1 cellular context compared by ENCODE assay signal in the genomic region with DNA sequence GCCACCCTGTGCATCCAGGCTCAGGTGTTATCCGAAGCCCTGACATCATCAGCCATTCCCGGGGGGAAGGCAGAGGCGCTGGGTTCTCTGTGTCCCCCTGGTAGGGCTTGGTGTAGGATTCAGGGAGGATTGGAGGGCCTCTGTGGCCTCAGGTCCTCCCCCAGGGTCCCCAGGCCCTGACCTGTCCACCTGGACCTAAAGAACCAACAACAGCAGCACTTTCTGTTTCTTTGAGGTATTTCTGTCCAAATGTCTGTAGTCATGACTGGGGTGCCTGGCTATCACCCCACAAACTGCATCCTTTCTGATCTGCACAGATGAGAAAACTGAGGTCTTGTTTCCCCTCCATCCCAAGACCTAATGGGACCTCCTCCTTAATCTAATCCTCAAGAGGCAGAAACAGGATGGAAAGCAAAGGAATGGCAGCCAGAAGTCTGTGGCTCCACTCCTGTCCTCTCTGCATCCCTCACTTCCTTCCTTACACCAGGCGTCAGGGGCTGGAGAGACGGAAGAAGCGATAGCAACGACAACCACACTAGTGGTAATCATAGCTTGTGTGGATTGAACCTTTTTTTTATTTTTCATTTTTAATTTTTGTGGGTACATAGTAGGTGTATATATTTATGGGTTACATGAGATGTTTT.
TF ChIP-seq lines count a peak whose summit lies in the region.

No MANE protein-coding gene starts in this region.

TF ChIP-seq in GM12878, 131 proteins besides CTCF, POLR2A, EP300 and RAD21 (continues in another document):
- TF ChIP-seq, protein P1, sequence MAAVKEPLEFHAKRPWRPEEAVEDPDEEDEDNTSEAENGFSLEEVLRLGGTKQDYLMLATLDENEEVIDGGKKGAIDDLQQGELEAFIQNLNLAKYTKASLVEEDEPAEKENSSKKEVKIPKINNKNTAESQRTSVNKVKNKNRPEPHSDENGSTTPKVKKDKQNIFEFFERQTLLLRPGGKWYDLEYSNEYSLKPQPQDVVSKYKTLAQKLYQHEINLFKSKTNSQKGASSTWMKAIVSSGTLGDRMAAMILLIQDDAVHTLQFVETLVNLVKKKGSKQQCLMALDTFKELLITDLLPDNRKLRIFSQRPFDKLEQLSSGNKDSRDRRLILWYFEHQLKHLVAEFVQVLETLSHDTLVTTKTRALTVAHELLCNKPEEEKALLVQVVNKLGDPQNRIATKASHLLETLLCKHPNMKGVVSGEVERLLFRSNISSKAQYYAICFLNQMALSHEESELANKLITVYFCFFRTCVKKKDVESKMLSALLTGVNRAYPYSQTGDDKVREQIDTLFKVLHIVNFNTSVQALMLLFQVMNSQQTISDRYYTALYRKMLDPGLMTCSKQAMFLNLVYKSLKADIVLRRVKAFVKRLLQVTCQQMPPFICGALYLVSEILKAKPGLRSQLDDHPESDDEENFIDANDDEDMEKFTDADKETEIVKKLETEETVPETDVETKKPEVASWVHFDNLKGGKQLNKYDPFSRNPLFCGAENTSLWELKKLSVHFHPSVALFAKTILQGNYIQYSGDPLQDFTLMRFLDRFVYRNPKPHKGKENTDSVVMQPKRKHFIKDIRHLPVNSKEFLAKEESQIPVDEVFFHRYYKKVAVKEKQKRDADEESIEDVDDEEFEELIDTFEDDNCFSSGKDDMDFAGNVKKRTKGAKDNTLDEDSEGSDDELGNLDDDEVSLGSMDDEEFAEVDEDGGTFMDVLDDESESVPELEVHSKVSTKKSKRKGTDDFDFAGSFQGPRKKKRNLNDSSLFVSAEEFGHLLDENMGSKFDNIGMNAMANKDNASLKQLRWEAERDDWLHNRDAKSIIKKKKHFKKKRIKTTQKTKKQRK (IDR thresholded peaks at IDR 0.05; ENCODE audit: low read depth, low read length) = no peak
- TF ChIP-seq TBL1XR1 (IDR thresholded peaks at IDR 0.05; ENCODE audit: low read depth, low read length) (no peak), PAX8 (IDR thresholded peaks at IDR 0.05) (no peak), BRCA1 (IDR thresholded peaks at IDR 0.05; ENCODE audit: low read depth, low read length) (no peak), NFXL1 (IDR thresholded peaks at IDR 0.05; ENCODE audit: borderline replicate concordance) (no peak), IKZF1 (conservative IDR thresholded peaks at IDR 0.05) (peak; percentile 7; the same call in 1 of the 2 replicates), TCF12 (IDR thresholded peaks at IDR 0.05; ENCODE audit: low read depth, low read length) (no peak), NR2F1 (conservative IDR thresholded peaks at IDR 0.05) (0 out of 2 replicates have a peak, but pooled peaks have one; percentile 2), ZNF217 (IDR thresholded peaks at IDR 0.05) (no peak), TARDBP (IDR thresholded peaks at IDR 0.05; ENCODE audit: borderline replicate concordance) (no peak), MTA2 (IDR thresholded peaks at IDR 0.05; ENCODE audit: low read depth) (no peak), MEF2B (IDR thresholded peaks at IDR 0.05; ENCODE audit: partially characterized antibody, poor library complexity, severe bottlenecking) (peak; percentile 5), BMI1 (IDR thresholded peaks at IDR 0.05; ENCODE audit: borderline replicate concordance) (no peak), BCL11A (IDR thresholded peaks at IDR 0.05; ENCODE audit: low read depth, low read length) (0 out of 2 replicates have a peak, but pooled peaks have one; percentile 1), SMAD5 (IDR thresholded peaks at IDR 0.05; ENCODE audit: low read depth) (no peak), IRF5 (IDR thresholded peaks at IDR 0.05; ENCODE audit: borderline replicate concordance) (no peak), HSF1 (IDR thresholded peaks at IDR 0.05; ENCODE audit: low read depth, low read length) (no peak), POU2F2 (IDR thresholded peaks at IDR 0.05; ENCODE audit: borderline replicate concordance, low read depth, low read length) (no peak), NKRF (conservative IDR thresholded peaks at IDR 0.05) (no peak), WRNIP1 (IDR thresholded peaks at IDR 0.05; ENCODE audit: borderline replicate concordance, low read depth, low read length) (0 out of 2 replicates have a peak, but pooled peaks have one; percentile 74), NFYA (IDR thresholded peaks at IDR 0.05; ENCODE audit: borderline replicate concordance, low read depth, low read length) (no peak), RCOR1 (conservative IDR thresholded peaks at IDR 0.05; ENCODE audit: low read depth, low read length) (0 out of 2 replicates have a peak, but pooled peaks have one; percentile 6), SMAD1 (IDR thresholded peaks at IDR 0.05; ENCODE audit: low read depth, partially characterized antibody) (no peak), ATF3 (IDR thresholded peaks at IDR 0.05; ENCODE audit: borderline replicate concordance, extremely low read depth, low read depth, low read length) (no peak), NBN (IDR thresholded peaks at IDR 0.05) (no peak), PML (IDR thresholded peaks at IDR 0.05; ENCODE audit: low read length) (no peak), MYC (IDR thresholded peaks at IDR 0.05; ENCODE audit: insufficient read depth, insufficient read length, insufficient replicate concordance, low read length, severe bottlenecking) (no peak), MAX (IDR thresholded peaks at IDR 0.05; ENCODE audit: low read depth, low read length) (no peak), TCF3 (IDR thresholded peaks at IDR 0.05; ENCODE audit: borderline replicate concordance, insufficient read depth, low read depth, low read length) (no peak), ZNF24 (IDR thresholded peaks at IDR 0.05) (no peak), CBFB (IDR thresholded peaks at IDR 0.05; ENCODE audit: low read depth) (no peak)
- TF ChIP-seq, protein P2, sequence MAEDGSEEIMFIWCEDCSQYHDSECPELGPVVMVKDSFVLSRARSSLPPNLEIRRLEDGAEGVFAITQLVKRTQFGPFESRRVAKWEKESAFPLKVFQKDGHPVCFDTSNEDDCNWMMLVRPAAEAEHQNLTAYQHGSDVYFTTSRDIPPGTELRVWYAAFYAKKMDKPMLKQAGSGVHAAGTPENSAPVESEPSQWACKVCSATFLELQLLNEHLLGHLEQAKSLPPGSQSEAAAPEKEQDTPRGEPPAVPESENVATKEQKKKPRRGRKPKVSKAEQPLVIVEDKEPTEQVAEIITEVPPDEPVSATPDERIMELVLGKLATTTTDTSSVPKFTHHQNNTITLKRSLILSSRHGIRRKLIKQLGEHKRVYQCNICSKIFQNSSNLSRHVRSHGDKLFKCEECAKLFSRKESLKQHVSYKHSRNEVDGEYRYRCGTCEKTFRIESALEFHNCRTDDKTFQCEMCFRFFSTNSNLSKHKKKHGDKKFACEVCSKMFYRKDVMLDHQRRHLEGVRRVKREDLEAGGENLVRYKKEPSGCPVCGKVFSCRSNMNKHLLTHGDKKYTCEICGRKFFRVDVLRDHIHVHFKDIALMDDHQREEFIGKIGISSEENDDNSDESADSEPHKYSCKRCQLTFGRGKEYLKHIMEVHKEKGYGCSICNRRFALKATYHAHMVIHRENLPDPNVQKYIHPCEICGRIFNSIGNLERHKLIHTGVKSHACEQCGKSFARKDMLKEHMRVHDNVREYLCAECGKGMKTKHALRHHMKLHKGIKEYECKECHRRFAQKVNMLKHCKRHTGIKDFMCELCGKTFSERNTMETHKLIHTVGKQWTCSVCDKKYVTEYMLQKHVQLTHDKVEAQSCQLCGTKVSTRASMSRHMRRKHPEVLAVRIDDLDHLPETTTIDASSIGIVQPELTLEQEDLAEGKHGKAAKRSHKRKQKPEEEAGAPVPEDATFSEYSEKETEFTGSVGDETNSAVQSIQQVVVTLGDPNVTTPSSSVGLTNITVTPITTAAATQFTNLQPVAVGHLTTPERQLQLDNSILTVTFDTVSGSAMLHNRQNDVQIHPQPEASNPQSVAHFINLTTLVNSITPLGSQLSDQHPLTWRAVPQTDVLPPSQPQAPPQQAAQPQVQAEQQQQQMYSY (CRISPR knock-in tag; IDR thresholded peaks at IDR 0.05) = no peak
- TF ChIP-seq, protein P3, sequence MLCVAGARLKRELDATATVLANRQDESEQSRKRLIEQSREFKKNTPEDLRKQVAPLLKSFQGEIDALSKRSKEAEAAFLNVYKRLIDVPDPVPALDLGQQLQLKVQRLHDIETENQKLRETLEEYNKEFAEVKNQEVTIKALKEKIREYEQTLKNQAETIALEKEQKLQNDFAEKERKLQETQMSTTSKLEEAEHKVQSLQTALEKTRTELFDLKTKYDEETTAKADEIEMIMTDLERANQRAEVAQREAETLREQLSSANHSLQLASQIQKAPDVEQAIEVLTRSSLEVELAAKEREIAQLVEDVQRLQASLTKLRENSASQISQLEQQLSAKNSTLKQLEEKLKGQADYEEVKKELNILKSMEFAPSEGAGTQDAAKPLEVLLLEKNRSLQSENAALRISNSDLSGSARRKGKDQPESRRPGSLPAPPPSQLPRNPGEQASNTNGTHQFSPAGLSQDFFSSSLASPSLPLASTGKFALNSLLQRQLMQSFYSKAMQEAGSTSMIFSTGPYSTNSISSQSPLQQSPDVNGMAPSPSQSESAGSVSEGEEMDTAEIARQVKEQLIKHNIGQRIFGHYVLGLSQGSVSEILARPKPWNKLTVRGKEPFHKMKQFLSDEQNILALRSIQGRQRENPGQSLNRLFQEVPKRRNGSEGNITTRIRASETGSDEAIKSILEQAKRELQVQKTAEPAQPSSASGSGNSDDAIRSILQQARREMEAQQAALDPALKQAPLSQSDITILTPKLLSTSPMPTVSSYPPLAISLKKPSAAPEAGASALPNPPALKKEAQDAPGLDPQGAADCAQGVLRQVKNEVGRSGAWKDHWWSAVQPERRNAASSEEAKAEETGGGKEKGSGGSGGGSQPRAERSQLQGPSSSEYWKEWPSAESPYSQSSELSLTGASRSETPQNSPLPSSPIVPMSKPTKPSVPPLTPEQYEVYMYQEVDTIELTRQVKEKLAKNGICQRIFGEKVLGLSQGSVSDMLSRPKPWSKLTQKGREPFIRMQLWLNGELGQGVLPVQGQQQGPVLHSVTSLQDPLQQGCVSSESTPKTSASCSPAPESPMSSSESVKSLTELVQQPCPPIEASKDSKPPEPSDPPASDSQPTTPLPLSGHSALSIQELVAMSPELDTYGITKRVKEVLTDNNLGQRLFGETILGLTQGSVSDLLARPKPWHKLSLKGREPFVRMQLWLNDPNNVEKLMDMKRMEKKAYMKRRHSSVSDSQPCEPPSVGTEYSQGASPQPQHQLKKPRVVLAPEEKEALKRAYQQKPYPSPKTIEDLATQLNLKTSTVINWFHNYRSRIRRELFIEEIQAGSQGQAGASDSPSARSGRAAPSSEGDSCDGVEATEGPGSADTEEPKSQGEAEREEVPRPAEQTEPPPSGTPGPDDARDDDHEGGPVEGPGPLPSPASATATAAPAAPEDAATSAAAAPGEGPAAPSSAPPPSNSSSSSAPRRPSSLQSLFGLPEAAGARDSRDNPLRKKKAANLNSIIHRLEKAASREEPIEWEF (IDR thresholded peaks at IDR 0.05; ENCODE audit: insufficient replicate concordance, low read depth, low read length) = no peak
- TF ChIP-seq, protein P4, sequence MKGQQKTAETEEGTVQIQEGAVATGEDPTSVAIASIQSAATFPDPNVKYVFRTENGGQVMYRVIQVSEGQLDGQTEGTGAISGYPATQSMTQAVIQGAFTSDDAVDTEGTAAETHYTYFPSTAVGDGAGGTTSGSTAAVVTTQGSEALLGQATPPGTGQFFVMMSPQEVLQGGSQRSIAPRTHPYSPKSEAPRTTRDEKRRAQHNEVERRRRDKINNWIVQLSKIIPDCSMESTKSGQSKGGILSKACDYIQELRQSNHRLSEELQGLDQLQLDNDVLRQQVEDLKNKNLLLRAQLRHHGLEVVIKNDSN (IDR thresholded peaks at IDR 0.05; ENCODE audit: borderline replicate concordance, extremely low read length, insufficient read depth, low read depth, low read length) = no peak
- TF ChIP-seq, protein P5, sequence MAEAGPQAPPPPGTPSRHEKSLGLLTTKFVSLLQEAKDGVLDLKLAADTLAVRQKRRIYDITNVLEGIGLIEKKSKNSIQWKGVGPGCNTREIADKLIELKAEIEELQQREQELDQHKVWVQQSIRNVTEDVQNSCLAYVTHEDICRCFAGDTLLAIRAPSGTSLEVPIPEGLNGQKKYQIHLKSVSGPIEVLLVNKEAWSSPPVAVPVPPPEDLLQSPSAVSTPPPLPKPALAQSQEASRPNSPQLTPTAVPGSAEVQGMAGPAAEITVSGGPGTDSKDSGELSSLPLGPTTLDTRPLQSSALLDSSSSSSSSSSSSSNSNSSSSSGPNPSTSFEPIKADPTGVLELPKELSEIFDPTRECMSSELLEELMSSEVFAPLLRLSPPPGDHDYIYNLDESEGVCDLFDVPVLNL (IDR thresholded peaks at IDR 0.05; ENCODE audit: low read depth, low read length) = no peak
